ENCODE assay signal across 12 cellular contexts in the genomic region with DNA sequence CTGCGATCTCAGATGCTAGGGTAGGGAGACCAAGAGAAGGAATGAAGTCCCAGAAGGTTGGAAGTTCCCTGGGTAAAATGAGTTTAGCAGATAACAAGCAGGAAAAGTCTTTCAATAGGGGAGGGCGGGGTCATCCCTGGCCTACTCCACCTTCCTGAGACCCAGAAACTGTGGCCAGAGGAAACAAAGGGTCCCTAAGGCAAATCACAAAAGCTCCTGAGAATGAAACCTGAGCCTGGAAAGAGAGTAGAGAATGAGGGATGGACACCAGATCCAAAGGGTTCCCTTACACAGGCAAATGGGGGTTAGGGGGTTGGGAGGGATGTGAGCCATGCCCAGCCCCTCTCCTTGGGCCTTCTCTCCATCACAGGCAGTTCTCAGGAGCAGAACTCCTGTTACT. TPM values are rescaled to one million over a fixed set of nuclear protein-coding genes. Genes with fewer than 3 reads are reported as not detected.
A peak's percentile ranks its signal among the peaks of the same experiment; 100 is the strongest.
DNase-seq lines count a peak whose midpoint lies in the region; TF ChIP-seq lines count a peak whose summit lies in the region.
"Had no signal": no experiment of that assay in that cellular context is flagged by ENCODE, and none has a peak within 500 bp of the region (broad histone marks: within the 10 kb centered on the region; RNA-seq: fewer than 3 reads in every experiment).

No MANE protein-coding gene starts in this region.

- H3K36me3 ChIP-seq in left ventricle myocardium inferior: no peaks in the 10 kb centered on the region
- no peaks in the 10 kb centered on the region for H3K36me3 ChIP-seq in neural progenitor cell
- no peaks in the 10 kb centered on the region for H3K36me3 ChIP-seq in vagina
- H3K36me3 ChIP-seq: SJSA1 had no signal

- peaks cover 84% of the 10 kb centered on the region for H3K4me1 Mint-ChIP-seq in neural progenitor cell

- H3K4me3 ChIP-seq in left ventricle myocardium inferior (peak overlapping the region; percentile 66), neural progenitor cell (peak overlapping the region; percentile 25), vagina (no peak overlapping the region)
- H3K4me3 ChIP-seq: SJSA1 had no signal

- CTCF ChIA-PET in GM10248 (lab: Yijun Ruan, JAX): interaction anchor here (1.0 to 7.1 kb wide), 7 partner anchors 10 to 56 kb away, joined by 3 to 180 read pairs (median 42); a partner anchor contains a TSS

- no peaks in the 10 kb centered on the region for H3K79me2 ChIP-seq in neural progenitor cell (ENCODE audit: low read depth)

- H3K27ac Mint-ChIP-seq in neural progenitor cell: peak overlapping the region; percentile 91

- no peaks in the 10 kb centered on the region for H3K36me3 Mint-ChIP-seq in neural progenitor cell

- peaks cover 9% of the 10 kb centered on the region for H3K27me3 Mint-ChIP-seq in neural progenitor cell (ENCODE audit: insufficient read depth, low read depth)

- H3K4me2 ChIP-seq in neural progenitor cell: peak overlapping the region; percentile 69

- peaks cover 91% of the 10 kb centered on the region for H3K4me1 ChIP-seq in left ventricle myocardium inferior
- H3K4me1 ChIP-seq in neural progenitor cell: peaks cover 69% of the 10 kb centered on the region
- peaks cover 93% of the 10 kb centered on the region for H3K4me1 ChIP-seq in vagina

- peak overlapping the region; percentile 11 for H3K4me3 Mint-ChIP-seq in neural progenitor cell

- H3K27ac ChIP-seq in left ventricle myocardium inferior (replicated peaks) (peak overlapping the region; percentile 100), epithelial cell of prostate (peak overlapping the region; percentile 82), neural progenitor cell (peak overlapping the region; percentile 82), vagina (peak overlapping the region; percentile 98)
- H3K27ac ChIP-seq: C4-2B, SJSA1 had no signal

- H3K27me3 ChIP-seq in left ventricle myocardium inferior (ENCODE audit: low read depth): no peaks in the 10 kb centered on the region
- no peaks in the 10 kb centered on the region for H3K27me3 ChIP-seq in neural progenitor cell
- no peaks in the 10 kb centered on the region for H3K27me3 ChIP-seq in vagina
- H3K27me3 ChIP-seq: SJSA1 had no signal

- POLR2A ChIA-PET in GM10248 (lab: Yijun Ruan, JAX): no interaction called here

- H3K9ac ChIP-seq in neural progenitor cell: no peak overlapping the region

- TF ChIP-seq POLR2A in vagina (IDR thresholded peaks at IDR 0.05): no peak

- H3F3A ChIP-seq in neural progenitor cell (ENCODE audit: low read depth): peaks cover 71% of the 10 kb centered on the region

- intact Hi-C loops in left ventricle myocardium inferior (cut with micrococcal nuclease) (no loop called here), cardiac septum (cut with DNase I) (loop anchor here (2.0 to 5.0 kb wide), 2 partner anchors 41 to 73 kb away; no protein-coding TSS in a partner anchor), vagina (cut with DNase I) (loop anchor here (2.0 to 5.0 kb wide), 2 partner anchors 47 to 93 kb away; a partner anchor contains a TSS)

- TF ChIP-seq CTCF in left ventricle myocardium inferior (IDR thresholded peaks at IDR 0.05; ENCODE audit: borderline replicate concordance) (no peak), neural progenitor cell (IDR thresholded peaks at IDR 0.05) (no peak), vagina (IDR thresholded peaks at IDR 0.05) (no peak), GM10248 (IDR thresholded peaks at IDR 0.05; ENCODE audit: control extremely low read depth, extremely low read depth, low read depth, missing control alignments) (no peak)

- no peaks in the 10 kb centered on the region for H3K9me3 ChIP-seq in left ventricle myocardium inferior (replicated peaks)
- no peaks in the 10 kb centered on the region for H3K9me3 ChIP-seq in neural progenitor cell (ENCODE audit: low read depth)
- H3K9me3 ChIP-seq in vagina: no peaks in the 10 kb centered on the region
- H3K9me3 ChIP-seq: SJSA1 had no signal

- no peak overlapping the region for H2AFZ ChIP-seq in neural progenitor cell (replicated peaks)

- no peaks in the 10 kb centered on the region for H4K20me1 ChIP-seq in neural progenitor cell (ENCODE audit: low read depth)

- no peak for DNase-seq in left ventricle myocardium inferior
- no peak for DNase-seq in cardiac septum (ENCODE audit: low spot score)
- DNase-seq in epithelial cell of prostate (ENCODE audit: low read depth, low spot score): no peak
- DNase-seq in neural progenitor cell (ENCODE audit: low spot score): peak; percentile 89
- peak in 1 of 2 donors; percentile 78 for DNase-seq in vagina (ENCODE audit: extremely low spot score in 2 of 2)
- no peak for DNase-seq in CD1c-positive myeloid dendritic cell (ENCODE audit: extremely low spot score)
- DNase-seq in GM10248 (ENCODE audit: extremely low spot score): no peak
- DNase-seq in islet precursor cell: no peak
- DNase-seq: NCI-H2081 treated with DMSO at 0.1 percent for 48 hours; stimulated activated CD4-positive, alpha-beta T cell treated with anti-CD3 and anti-CD28 coated beads, Interleukin-4, amount 100 ng/mL, for 1 hour had no signal

- no peaks in the 10 kb centered on the region for H3K9me3 Mint-ChIP-seq in neural progenitor cell

RNA-seq across cellular contexts. Expression of a gene that starts 9.6 kb away (rescaled TPM):
- total RNA-seq in left ventricle myocardium inferior (19.1 TPM), cardiac septum (25.8 TPM), neural progenitor cell (ENCODE audit: low replicate concordance) (0.24 and 0.87 TPM in 2 replicates), vagina (15.0 TPM)

RNA-seq across cellular contexts. Expression of a gene that starts 11.7 kb away (rescaled TPM):
- total RNA-seq in left ventricle myocardium inferior: 39.8 TPM
- total RNA-seq in cardiac septum: 53.7 TPM
- total RNA-seq in neural progenitor cell (ENCODE audit: low replicate concordance): 144 and 190 TPM in 2 replicates
- 62.4 TPM for total RNA-seq in vagina

RNA-seq across cellular contexts. Expression of a gene that starts 30.3 kb away (rescaled TPM):
- total RNA-seq in left ventricle myocardium inferior (44.0 TPM), cardiac septum (54.8 TPM), neural progenitor cell (ENCODE audit: low replicate concordance) (64.0 and 68.9 TPM in 2 replicates), vagina (40.0 TPM)

RNA-seq across cellular contexts. Expression of a gene that starts 47.3 kb away (rescaled TPM):
- total RNA-seq in left ventricle myocardium inferior (78.3 TPM), cardiac septum (66.8 TPM), neural progenitor cell (ENCODE audit: low replicate concordance) (14.5 and 20.8 TPM in 2 replicates), vagina (40.3 TPM)

RNA-seq across cellular contexts. Expression of a gene that starts 55.8 kb away (rescaled TPM):
- 58.2 TPM for total RNA-seq in left ventricle myocardium inferior
- 56.4 TPM for total RNA-seq in cardiac septum
- total RNA-seq in neural progenitor cell (ENCODE audit: low replicate concordance): 64.3 and 109 TPM in 2 replicates
- total RNA-seq in vagina: 106 TPM

Comparison
In these comparisons a context has a peak if more than half of its experiments do, and no peak if none do; other contexts are left out.
1. H3K4me3 ChIP-seq: peak in left ventricle myocardium inferior (single experiment) and neural progenitor cell (single experiment); none in vagina (0 of 2).
2. Peak in every context shown above with its lines, with median percentiles within 50 percentile points of each other: H3K27ac ChIP-seq.